10 cellular contexts compared by ENCODE assay signal in genomic region chr11:62857541-62857982, GRCh38. TPM values are rescaled to one million over a fixed set of nuclear protein-coding genes. Genes with fewer than 3 reads are reported as not detected.
A peak's percentile ranks its signal among the peaks of the same experiment; 100 is the strongest.
DNase-seq lines count a peak whose midpoint lies in the region; ATAC-seq and TF ChIP-seq lines count a peak whose summit lies in the region.
"Had no signal": no experiment of that assay in that cellular context is flagged by ENCODE, and none has a peak within 500 bp of the region (broad histone marks: within the 10 kb centered on the region; RNA-seq: fewer than 3 reads in every experiment).

No MANE protein-coding gene starts in this region.

- H3K56ac ChIP-seq in mesendoderm (ENCODE audit: low read length): peak overlapping the region; percentile 96

- peak overlapping the region; percentile 45 for H2BK120ac ChIP-seq in mesendoderm (ENCODE audit: low read depth, low read length)

- H3K18ac ChIP-seq in mesendoderm (ENCODE audit: low read length): peak overlapping the region; percentile 33

- H4K8ac ChIP-seq in mesendoderm (ENCODE audit: low read depth, low read length): no peak overlapping the region

- no peak overlapping the region for H3K23ac ChIP-seq in mesendoderm (ENCODE audit: low read length)

- intact Hi-C loops in CD8-positive, alpha-beta T cell (cut with DNase I, micrococcal nuclease): loop anchor here in 1 of 2 experiments (5.0 kb wide), 1 partner anchor 265 kb away; the partner anchor contains the start of gene TUT1
- intact Hi-C loops in activated T-helper 2 cell treated with anti-CD3 and anti-CD28 coated beads, Interferon-gamma antibody, Interleukin-2, Interleukin-4, amounts not matched to agents 10 μg/mL and 5 μg/mL and 100 μg/mL, durations not matched to agents 14 hours and 24 hours and 36 hours (cut with micrococcal nuclease): loop anchor here (5.0 to 10.0 kb wide), 2 partner anchors 265 to 303 kb away; partner anchors contain the start of gene TUT1

- peak overlapping the region; percentile 64 for H3K4me3 Mint-ChIP-seq in CD8-positive, alpha-beta T cell
- peak overlapping the region; percentile 96 for H3K4me3 Mint-ChIP-seq in activated T-helper 2 cell treated with anti-CD3 and anti-CD28 coated beads, Interferon-gamma antibody, Interleukin-2, Interleukin-4, amounts not matched to agents 10 μg/mL and 5 μg/mL and 100 μg/mL, durations not matched to agents 14 hours and 24 hours and 36 hours (ENCODE audit: low read depth)

- H3K4me1 ChIP-seq in CD8-positive, alpha-beta T cell (ENCODE audit: insufficient read depth, low read length): peaks cover 30% of the 10 kb centered on the region
- peaks cover 5% of the 10 kb centered on the region for H3K4me1 ChIP-seq in mesendoderm (ENCODE audit: control insufficient read depth, low read depth, low read length)

- H4K5ac ChIP-seq in mesendoderm (ENCODE audit: low read length): no peak overlapping the region

- POLR2A ChIA-PET in CD8-positive, alpha-beta T cell (lab: Charles Lee): interaction anchor here (0.9 to 9.9 kb wide), 5 partner anchors 15 to 185 kb away, joined by 3 to 359 read pairs (median 4); partner anchors contain the start of genes LBHD1, SLC3A2, WDR74 and ZBTB3

- H3K4ac ChIP-seq in mesendoderm (ENCODE audit: low read depth, low read length): peak overlapping the region; percentile 22

- no CpG with 5 or more reads among the region's 2 CpGs for WGBS in mesendoderm (ENCODE audit: extremely low coverage, insufficient coverage, low lambda C conversion rate)

- DNase-seq in CD8-positive, alpha-beta T cell: no peak
- no peak for DNase-seq in HL-60 (ENCODE audit: low read depth in 1 of 2, low spot score in 1 of 2)
- DNase-seq in activated T-helper 2 cell treated with anti-CD3 and anti-CD28 coated beads, Interferon-gamma antibody, Interleukin-2, Interleukin-4, amounts not matched to agents 10 μg/mL and 5 μg/mL and 100 μg/mL, durations not matched to agents 14 hours and 24 hours and 36 hours (ENCODE audit: low spot score): no peak
- no peak for DNase-seq in mesendoderm
- no peak for DNase-seq in SIG-M5 (lab: John Stamatoyannopoulos, UW)
- no peak for DNase-seq in NCI-H2196 (lab: John Stamatoyannopoulos, UW; ENCODE audit: unreplicated experiment)
- DNase-seq in SW 1271 (lab: John Stamatoyannopoulos, UW): no peak
- DNase-seq: NCI-H524 treated with DMSO at 0.1 percent for 48 hours, occipital lobe had no signal

- H3K36me3 ChIP-seq in CD8-positive, alpha-beta T cell (ENCODE audit: insufficient read depth, low read length): peaks cover 17% of the 10 kb centered on the region
- peaks cover 15% of the 10 kb centered on the region for H3K36me3 ChIP-seq in mesendoderm (ENCODE audit: control insufficient read depth, insufficient read depth, low read length)

- H2BK15ac ChIP-seq in mesendoderm (replicated peaks; ENCODE audit: low read depth): no peak overlapping the region

- H3K4me3 ChIP-seq in CD8-positive, alpha-beta T cell (ENCODE audit: low read depth, low read length): no peak overlapping the region
- peak overlapping the region; percentile 59 for H3K4me3 ChIP-seq in HL-60 (replicated peaks; ENCODE audit: insufficient read depth, low read length)
- peak overlapping the region; percentile 59 for H3K4me3 ChIP-seq in mesendoderm (ENCODE audit: low read length)

- peaks cover 34% of the 10 kb centered on the region for H3K36me3 Mint-ChIP-seq in CD8-positive, alpha-beta T cell
- peaks cover 51% of the 10 kb centered on the region for H3K36me3 Mint-ChIP-seq in activated T-helper 2 cell treated with anti-CD3 and anti-CD28 coated beads, Interferon-gamma antibody, Interleukin-2, Interleukin-4, amounts not matched to agents 10 μg/mL and 5 μg/mL and 100 μg/mL, durations not matched to agents 14 hours and 24 hours and 36 hours (ENCODE audit: low read depth)

- peak overlapping the region; percentile 55 for H2BK5ac ChIP-seq in mesendoderm (ENCODE audit: low read length)

- no peaks in the 10 kb centered on the region for H3K27me3 ChIP-seq in CD8-positive, alpha-beta T cell (ENCODE audit: insufficient read depth, low read length)
- H3K27me3 ChIP-seq in HL-60 (ENCODE audit: insufficient read depth, poor library complexity, severe bottlenecking): no peaks in the 10 kb centered on the region
- H3K27me3 ChIP-seq in mesendoderm (ENCODE audit: insufficient read depth, low read length, poor library complexity): no peaks in the 10 kb centered on the region

- H3K27ac ChIP-seq in CD8-positive, alpha-beta T cell (ENCODE audit: low read depth, low read length): no peak overlapping the region
- H3K27ac ChIP-seq in HL-60 (replicated peaks): peak overlapping the region; percentile 94
- peak overlapping the region; percentile 51 for H3K27ac ChIP-seq in mesendoderm (ENCODE audit: low read depth, low read length)

- H3K27ac Mint-ChIP-seq in CD8-positive, alpha-beta T cell: no peak overlapping the region
- H3K27ac Mint-ChIP-seq in activated T-helper 2 cell treated with anti-CD3 and anti-CD28 coated beads, Interferon-gamma antibody, Interleukin-2, Interleukin-4, amounts not matched to agents 10 μg/mL and 5 μg/mL and 100 μg/mL, durations not matched to agents 14 hours and 24 hours and 36 hours: peak overlapping the region; percentile 56

- no peaks in the 10 kb centered on the region for H3K9me3 Mint-ChIP-seq in CD8-positive, alpha-beta T cell
- no peaks in the 10 kb centered on the region for H3K9me3 Mint-ChIP-seq in activated T-helper 2 cell treated with anti-CD3 and anti-CD28 coated beads, Interferon-gamma antibody, Interleukin-2, Interleukin-4, amounts not matched to agents 10 μg/mL and 5 μg/mL and 100 μg/mL, durations not matched to agents 14 hours and 24 hours and 36 hours

- no peak overlapping the region for H2AK5ac ChIP-seq in mesendoderm (ENCODE audit: low read length)

- CTCF ChIA-PET in CD8-positive, alpha-beta T cell (lab: Charles Lee): interaction anchor here (0.9 to 4.7 kb wide), 5 partner anchors 17 to 81 kb away, joined by 3 to 38 read pairs (median 4); partner anchors contain the start of gene TMEM179B

- H3K27me3 Mint-ChIP-seq in CD8-positive, alpha-beta T cell (ENCODE audit: low read depth): no peaks in the 10 kb centered on the region
- H3K27me3 Mint-ChIP-seq in activated T-helper 2 cell treated with anti-CD3 and anti-CD28 coated beads, Interferon-gamma antibody, Interleukin-2, Interleukin-4, amounts not matched to agents 10 μg/mL and 5 μg/mL and 100 μg/mL, durations not matched to agents 14 hours and 24 hours and 36 hours (ENCODE audit: low read depth): no peaks in the 10 kb centered on the region

- no peak for TF ChIP-seq CTCF in CD8-positive, alpha-beta T cell (IDR thresholded peaks at IDR 0.05)
- TF ChIP-seq CTCF in HL-60 (IDR thresholded peaks at IDR 0.05; ENCODE audit: insufficient read depth, low read length): no peak

- peak overlapping the region; percentile 88 for H3K4me2 ChIP-seq in mesendoderm (ENCODE audit: low read length)

- H3K79me2 ChIP-seq in mesendoderm (ENCODE audit: control insufficient read depth, insufficient read depth, low read length): peaks cover 79% of the 10 kb centered on the region

- peak overlapping the region; percentile 94 for H3K9ac ChIP-seq in mesendoderm (ENCODE audit: low read length)

- ATAC-seq in CD8-positive, alpha-beta T cell: no peak
- no peak for ATAC-seq in GM21526 (IDR thresholded peaks at IDR 0.05; ENCODE audit: low FRiP score, unreplicated experiment)

- no peaks in the 10 kb centered on the region for H3K9me3 ChIP-seq in CD8-positive, alpha-beta T cell (ENCODE audit: low read length)

- H3K4me1 Mint-ChIP-seq in CD8-positive, alpha-beta T cell (ENCODE audit: low read depth): peaks cover 48% of the 10 kb centered on the region
- peaks cover 48% of the 10 kb centered on the region for H3K4me1 Mint-ChIP-seq in activated T-helper 2 cell treated with anti-CD3 and anti-CD28 coated beads, Interferon-gamma antibody, Interleukin-2, Interleukin-4, amounts not matched to agents 10 μg/mL and 5 μg/mL and 100 μg/mL, durations not matched to agents 14 hours and 24 hours and 36 hours (ENCODE audit: low read depth)

- H3K79me1 ChIP-seq in mesendoderm (ENCODE audit: low read length): peaks cover 1% of the 10 kb centered on the region

RNA-seq across cellular contexts. Expression of gene WDR74, which starts 18.2 kb away (rescaled TPM):
- 100 to 1,000 TPM; 231 to 245 TPM for total RNA-seq in CD8-positive, alpha-beta T cell
- total RNA-seq in activated T-helper 2 cell treated with anti-CD3 and anti-CD28 coated beads, Interferon-gamma antibody, Interleukin-2, Interleukin-4, amounts not matched to agents 10 μg/mL and 5 μg/mL and 100 μg/mL, durations not matched to agents 14 hours and 24 hours and 36 hours: 109 and 112 TPM in 2 replicates
- 71.5 TPM for polyA plus RNA-seq in mesendoderm (2013, experiment 1 of 2)
- polyA plus RNA-seq in mesendoderm (2013, experiment 2 of 2): 71.4 TPM

RNA-seq across cellular contexts. Expression of gene SLC3A2, which starts 23.1 kb away (rescaled TPM):
- total RNA-seq in CD8-positive, alpha-beta T cell: 100 to 1,000 TPM; 212 to 245 TPM
- 245 and 286 TPM in 2 replicates for total RNA-seq in activated T-helper 2 cell treated with anti-CD3 and anti-CD28 coated beads, Interferon-gamma antibody, Interleukin-2, Interleukin-4, amounts not matched to agents 10 μg/mL and 5 μg/mL and 100 μg/mL, durations not matched to agents 14 hours and 24 hours and 36 hours
- polyA plus RNA-seq in mesendoderm (2013, experiment 1 of 2): 325 TPM
- 333 TPM for polyA plus RNA-seq in mesendoderm (2013, experiment 2 of 2)

RNA-seq across cellular contexts. Expression of gene TEX54, which starts 24.9 kb away (rescaled TPM):
- total RNA-seq in CD8-positive, alpha-beta T cell: not detected
- total RNA-seq in activated T-helper 2 cell treated with anti-CD3 and anti-CD28 coated beads, Interferon-gamma antibody, Interleukin-2, Interleukin-4, amounts not matched to agents 10 μg/mL and 5 μg/mL and 100 μg/mL, durations not matched to agents 14 hours and 24 hours and 36 hours: 1.2 TPM in 1 of 2 replicates, not detected in the other
- polyA plus RNA-seq in mesendoderm (2013, experiment 1 of 2): not detected
- polyA plus RNA-seq in mesendoderm (2013, experiment 2 of 2): not detected
- total RNA-seq: occipital lobe had no signal

RNA-seq across cellular contexts. Expression of gene STX5, which starts 25.7 kb away (rescaled TPM):
- total RNA-seq in CD8-positive, alpha-beta T cell: 100 to 1,000 TPM; 113 TPM
- 37.4 and 41.9 TPM in 2 replicates for total RNA-seq in activated T-helper 2 cell treated with anti-CD3 and anti-CD28 coated beads, Interferon-gamma antibody, Interleukin-2, Interleukin-4, amounts not matched to agents 10 μg/mL and 5 μg/mL and 100 μg/mL, durations not matched to agents 14 hours and 24 hours and 36 hours
- polyA plus RNA-seq in mesendoderm (2013, experiment 1 of 2): 20.0 TPM
- polyA plus RNA-seq in mesendoderm (2013, experiment 2 of 2): 19.2 TPM

RNA-seq across cellular contexts. Expression of gene NXF1, which starts 52.3 kb away (rescaled TPM):
- total RNA-seq in CD8-positive, alpha-beta T cell: 100 to 1,000 TPM; 356 TPM
- total RNA-seq in activated T-helper 2 cell treated with anti-CD3 and anti-CD28 coated beads, Interferon-gamma antibody, Interleukin-2, Interleukin-4, amounts not matched to agents 10 μg/mL and 5 μg/mL and 100 μg/mL, durations not matched to agents 14 hours and 24 hours and 36 hours: 134 and 139 TPM in 2 replicates
- polyA plus RNA-seq in mesendoderm (2013, experiment 1 of 2): 54.5 TPM
- 52.7 TPM for polyA plus RNA-seq in mesendoderm (2013, experiment 2 of 2)
